9 cellular contexts compared by ENCODE assay signal in the genomic region with DNA sequence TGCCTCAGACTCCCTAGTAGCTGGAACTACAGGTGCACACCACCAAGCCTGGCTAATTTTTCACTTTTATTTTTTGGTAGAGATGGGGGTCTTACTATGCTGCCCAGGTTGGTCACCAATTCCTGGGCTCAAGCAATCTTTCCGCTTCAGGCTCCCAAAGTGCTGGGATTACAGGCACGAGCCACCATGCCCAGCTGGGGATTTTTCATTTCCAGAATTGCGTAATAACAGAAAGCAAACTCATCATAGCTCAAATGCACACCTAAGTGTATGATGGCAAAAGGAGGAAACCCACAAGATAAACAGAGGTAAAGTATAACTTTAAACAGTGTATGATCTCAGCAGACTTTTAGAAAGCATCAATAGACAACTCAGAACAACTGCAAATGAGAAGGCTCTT. TPM values are rescaled to one million over a fixed set of nuclear protein-coding genes. Genes with fewer than 3 reads are reported as not detected.
"Had no signal": no experiment of that assay in that cellular context is flagged by ENCODE, and none has a peak within 500 bp of the region (broad histone marks: within the 10 kb centered on the region; RNA-seq: fewer than 3 reads in every experiment).

No MANE protein-coding gene starts in this region.

- H2AFZ ChIP-seq: GM23338 had no signal

- ATAC-seq: GM23338 had no signal

- H3K27ac ChIP-seq: HL-60 had no signal

- H3K4me3 ChIP-seq: GM23338 had no signal

- FAIRE-seq: H1, H54 had no signal

- H3K4me2 ChIP-seq: GM23338 had no signal

- DNase-seq: H9, HCEC 1CT, KG1 had no signal

RNA-seq across cellular contexts. Expression of a gene that starts 56.2 kb away (rescaled TPM):
- total RNA-seq: HT1080 had no signal
- polyA plus RNA-seq: IgD-negative memory B cell had no signal
